In the genomic region with DNA sequence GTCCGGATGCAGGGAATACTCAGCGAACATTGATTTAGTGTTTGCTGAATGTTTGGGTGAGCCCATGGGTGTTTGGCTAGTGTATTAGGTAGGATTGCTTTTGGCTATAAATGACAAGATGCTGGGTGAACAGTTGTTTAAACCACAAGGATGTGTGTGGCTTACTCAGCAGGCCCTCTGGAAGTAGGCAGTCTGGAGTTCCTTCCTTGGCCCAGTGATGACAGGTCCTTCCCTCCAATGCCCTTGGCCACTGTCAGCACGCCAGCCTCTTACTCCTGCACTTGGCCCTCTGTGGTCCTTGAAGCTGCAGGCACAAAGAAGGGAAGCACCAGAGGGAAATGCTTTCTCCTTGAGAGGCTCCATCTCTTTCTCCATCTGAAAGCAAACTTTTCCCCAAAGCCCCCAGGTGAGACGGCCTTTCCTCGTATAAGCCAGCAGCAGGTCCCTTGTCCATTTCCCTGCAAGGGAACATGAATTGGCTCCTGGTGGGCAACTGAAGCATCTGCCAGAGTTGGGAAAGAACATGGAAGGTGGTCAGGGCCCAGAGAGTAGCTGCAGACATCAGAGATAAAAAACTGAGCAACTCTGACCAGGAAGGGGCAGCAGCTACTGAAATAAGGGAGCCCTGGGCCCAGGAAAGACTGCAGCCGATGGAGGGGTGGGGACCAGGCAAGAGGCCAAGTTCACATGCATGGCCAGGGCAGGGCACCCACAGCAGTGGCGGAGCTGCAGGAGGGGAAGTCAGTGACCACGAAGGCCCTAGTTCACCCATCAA, we compare ENCODE assay signal across 20 cellular contexts.
DNase-seq lines count a peak whose midpoint lies in the region; TF ChIP-seq lines count a peak whose summit lies in the region.
"Had no signal": no experiment of that assay in that cellular context is flagged by ENCODE, and none has a peak within 500 bp of the region (broad histone marks: within the 10 kb centered on the region; RNA-seq: fewer than 3 reads in every experiment).

No MANE protein-coding gene starts in this region.

- POLR2A ChIA-PET in GM10248 (lab: Yijun Ruan, JAX), result no interaction called here

- TF ChIP-seq CTCF in type B pancreatic cell (conservative IDR thresholded peaks at IDR 0.05) (no peak), GM10248 (IDR thresholded peaks at IDR 0.05; ENCODE audit: control extremely low read depth, extremely low read depth, low read depth, missing control alignments) (no peak)

- no peak overlapping the region for H3K27ac Mint-ChIP-seq in type B pancreatic cell
- H3K27ac Mint-ChIP-seq: activated B cell treated with CpG ODN at 0.5 μM for 24 hours; activated CD8-positive, alpha-beta T cell treated with anti-CD3 and anti-CD28 coated beads for 36 hours; activated T-helper 2 cell treated with anti-CD3 and anti-CD28 coated beads, Interferon-gamma antibody, Interleukin-2, Interleukin-4, amounts not matched to agents 10 μg/mL and 5 μg/mL and 100 μg/mL, durations not matched to agents 14 hours and 24 hours and 36 hours; brain had no signal

- H3K4me3 Mint-ChIP-seq in type B pancreatic cell, result no peak overlapping the region
- H3K4me3 Mint-ChIP-seq: activated B cell treated with CpG ODN at 0.5 μM for 24 hours; activated CD8-positive, alpha-beta T cell treated with anti-CD3 and anti-CD28 coated beads for 36 hours; brain; CD4-positive, CD25-positive, alpha-beta regulatory T cell had no signal

- H3K27me3 Mint-ChIP-seq in type B pancreatic cell, result peaks cover 7% of the 10 kb centered on the region

- DNase-seq in activated effector memory CD4-positive, alpha-beta T cell treated with anti-CD3 and anti-CD28 coated beads, Interleukin-2, amount 50 U/mL, for 16 hours, result peak; percentile 14
- no peak for DNase-seq in activated effector memory CD4-positive, alpha-beta T cell treated with Interleukin-2 at 50 U/mL for 16 hours
- DNase-seq in LHCN-M2 (ENCODE audit: low read depth) (peak; percentile 19), mesenteric fat pad (ENCODE audit: low spot score) (peak; percentile 80), type B pancreatic cell (ENCODE audit: extremely low spot score, unreplicated experiment) (peak; percentile 58), occipital lobe (lab: John Stamatoyannopoulos, UW) (no peak), nucleus accumbens (lab: John Stamatoyannopoulos, UW) (no peak), GM10248 (ENCODE audit: extremely low spot score) (no peak)
- DNase-seq: ACHN; activated B cell treated with CpG ODN at 0.5 μM for 24 hours; CD4-positive, CD25-positive, alpha-beta regulatory T cell; DMS 273 treated with DMSO at 0.1 percent for 48 hours; effector memory CD4-positive, alpha-beta T cell; KG1; NCI-H1694; stimulated activated CD4-positive, alpha-beta T cell treated with anti-CD3 and anti-CD28 coated beads, Interleukin-12 subunit alpha, Interleukin-12 subunit beta, amount 100 ng/mL, for 4 hours; T-helper 9 cell had no signal

- CTCF ChIA-PET in GM10248 (lab: Yijun Ruan, JAX), result interaction anchor here (1.6 to 1.7 kb wide), 2 partner anchors 30 to 61 kb away, joined by 4 to 9 read pairs; no protein-coding TSS in a partner anchor

- H3K36me3 Mint-ChIP-seq in type B pancreatic cell, result no peaks in the 10 kb centered on the region
- H3K36me3 Mint-ChIP-seq: brain; CD4-positive, CD25-positive, alpha-beta regulatory T cell had no signal

- H3K9me3 Mint-ChIP-seq in type B pancreatic cell, result no peaks in the 10 kb centered on the region
- H3K9me3 Mint-ChIP-seq: activated B cell treated with CpG ODN at 0.5 μM for 24 hours; activated CD8-positive, alpha-beta T cell treated with anti-CD3 and anti-CD28 coated beads for 36 hours; activated T-helper 2 cell treated with anti-CD3 and anti-CD28 coated beads, Interferon-gamma antibody, Interleukin-2, Interleukin-4, amounts not matched to agents 10 μg/mL and 5 μg/mL and 100 μg/mL, durations not matched to agents 14 hours and 24 hours and 36 hours; brain had no signal

- no peaks in the 10 kb centered on the region for H3K4me1 Mint-ChIP-seq in type B pancreatic cell (ENCODE audit: unreplicated experiment)
- H3K4me1 Mint-ChIP-seq: activated B cell treated with CpG ODN at 0.5 μM for 24 hours; CD4-positive, CD25-positive, alpha-beta regulatory T cell had no signal

Comparison
In these comparisons a context has a peak if more than half of its experiments do, and no peak if none do; other contexts are left out.
1. DNase-seq: peak in activated effector memory CD4-positive, alpha-beta T cell treated with anti-CD3 and anti-CD28 coated beads, Interleukin-2, amount 50 U/mL, for 16 hours (single experiment), LHCN-M2 (single experiment), mesenteric fat pad (single experiment) and type B pancreatic cell (single experiment); none in activated effector memory CD4-positive, alpha-beta T cell treated with Interleukin-2 at 50 U/mL for 16 hours (single experiment), occipital lobe (single experiment), nucleus accumbens (0 of 56) and GM10248 (single experiment).